Comparison of ENCODE assay signal across 23 cellular contexts in the genomic region with DNA sequence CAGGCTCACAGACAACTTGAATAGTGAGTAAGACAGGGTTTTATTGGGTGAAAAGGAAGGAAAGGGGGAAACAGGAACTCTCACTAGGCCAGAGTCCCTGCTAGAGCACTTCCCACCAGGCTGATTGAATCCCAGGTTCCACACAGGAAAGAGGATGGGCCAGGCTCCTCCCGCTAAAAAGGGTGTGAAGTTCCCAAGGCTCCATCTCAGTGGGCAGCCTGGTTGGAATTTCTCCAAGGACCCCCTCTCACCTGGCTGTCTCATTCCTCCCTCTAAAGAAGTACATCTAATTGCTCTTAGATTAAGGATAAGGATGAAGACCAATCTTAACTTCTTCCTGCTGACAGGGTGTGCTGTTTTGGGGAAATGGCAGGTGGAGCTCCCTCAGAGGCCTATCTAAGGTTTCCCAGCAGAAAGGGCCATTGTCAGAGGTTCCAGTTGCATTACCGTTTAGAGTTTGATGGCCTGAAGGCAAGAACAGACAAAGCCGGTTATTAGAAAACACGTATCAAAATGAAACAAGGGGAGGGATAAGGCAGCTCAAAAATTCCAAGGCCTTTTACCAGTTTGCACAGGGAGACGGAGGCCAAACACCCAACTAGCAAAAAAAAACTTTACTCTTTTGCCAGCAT. TPM values are rescaled to one million over a fixed set of nuclear protein-coding genes. Genes with fewer than 3 reads are reported as not detected.
DNase-seq lines count a peak whose midpoint lies in the region; ATAC-seq, FAIRE-seq and TF ChIP-seq lines count a peak whose summit lies in the region.
"Had no signal": no experiment of that assay in that cellular context is flagged by ENCODE, and none has a peak within 500 bp of the region (broad histone marks: within the 10 kb centered on the region; RNA-seq: fewer than 3 reads in every experiment).

No MANE protein-coding gene starts in this region.

- H3K79me1 ChIP-seq in H1 (ENCODE audit: low read depth, low read length), result no peaks in the 10 kb centered on the region

- no peaks in the 10 kb centered on the region for H4K20me1 ChIP-seq in H1 (replicated peaks in 1 of 2; ENCODE audit: control insufficient read depth in 1 of 2, insufficient read depth in 2 of 2, low read length in 2 of 2)

- H3K4me1 Mint-ChIP-seq in IgD-negative memory B cell (peaks cover 25 to 39% (median 33%) of the 10 kb centered on the region in 3 donors), naive B cell (peaks cover 45 to 92% (median 65%) of the 10 kb centered on the region in 3 donors), HFFc6 (ENCODE audit: low read depth) (no peaks in the 10 kb centered on the region)
- H3K4me1 Mint-ChIP-seq: CD14-positive monocyte had no signal

- H2AFZ ChIP-seq in ACC112 (ENCODE audit: low read length, unreplicated experiment) (no peak overlapping the region), H1 (ENCODE audit: low read length) (no peak overlapping the region)

- POLR2A ChIA-PET in H1 (lab: Charles Lee; ENCODE audit: partially characterized antibody), result no interaction called here

- no peak for FAIRE-seq in H1 (lab: Jason Lieb, UNC)
- FAIRE-seq: D721Med, H54 had no signal

- TF ChIP-seq CTCF in H1 (IDR thresholded peaks at IDR 0.05; ENCODE audit: control extremely low read depth in 1 of 3, insufficient read depth in 1 of 3, low read depth in 1 of 3, low read length in 3 of 3) (no peak), HFFc6 (IDR thresholded peaks at IDR 0.05) (no peak)

- H3K9me3 Mint-ChIP-seq in IgD-negative memory B cell (peaks cover 0 to 3% (median 1%) of the 10 kb centered on the region in 3 donors), naive B cell (peaks cover 2 to 22% (median 5%) of the 10 kb centered on the region in 7 donors), HFFc6 (peaks cover 25% of the 10 kb centered on the region)

- H2BK12ac ChIP-seq in H1 (ENCODE audit: low read depth, low read length), result no peak overlapping the region

- H3K27ac ChIP-seq in ACC112 (ENCODE audit: low read depth, low read length) (peak overlapping the region; percentile 45; the same call in 1 of the 2 replicates), H1 (ENCODE audit: low read depth, low read length) (no peak overlapping the region)
- H3K27ac ChIP-seq: SJSA1 had no signal

- H2BK5ac ChIP-seq in H1 (ENCODE audit: low read depth, low read length), result no peak overlapping the region

- no peaks in the 10 kb centered on the region for H3K27me3 Mint-ChIP-seq in IgD-negative memory B cell
- no peaks in the 10 kb centered on the region for H3K27me3 Mint-ChIP-seq in naive B cell
- H3K27me3 Mint-ChIP-seq in HFFc6 (ENCODE audit: insufficient read depth), result peaks cover 2% of the 10 kb centered on the region; the same call in 1 of the 2 replicates

- CTCF ChIA-PET in H1 (lab: Charles Lee; ENCODE audit: partially characterized antibody), result interaction anchor here (0.6 kb wide), 1 partner anchor 1248 kb away, joined by 3 read pairs; no protein-coding TSS in a partner anchor

- no peak overlapping the region for H3K23ac ChIP-seq in H1 (ENCODE audit: insufficient read length)

- H3K9me3 ChIP-seq in H1 (ENCODE audit: insufficient read depth in 2 of 2, low read depth in 1 of 2, low read length in 1 of 2), result no peaks in the 10 kb centered on the region
- H3K9me3 ChIP-seq: SJSA1 had no signal

- H4K91ac ChIP-seq in H1 (replicated peaks; ENCODE audit: insufficient read length, low read length), result no peak overlapping the region

- H3K4ac ChIP-seq in H1 (replicated peaks; ENCODE audit: insufficient read length, low read depth, low read length), result no peak overlapping the region

- no peaks in the 10 kb centered on the region for H3K36me3 ChIP-seq in ACC112 (ENCODE audit: insufficient read depth, low read length)
- no peaks in the 10 kb centered on the region for H3K36me3 ChIP-seq in H1 (ENCODE audit: control insufficient read depth in 2 of 4, insufficient read depth in 4 of 4, low read length in 3 of 4)
- H3K36me3 ChIP-seq: SJSA1 had no signal

- no peak overlapping the region for H2AK5ac ChIP-seq in H1 (ENCODE audit: low read depth, low read length)

- H3K4me1 ChIP-seq in ACC112 (ENCODE audit: control insufficient read depth, insufficient read depth, low read length, unreplicated experiment) (peaks cover 9% of the 10 kb centered on the region), H1 (replicated peaks in 1 of 4; ENCODE audit: control insufficient read depth in 3 of 4, insufficient read depth in 4 of 4, low read length in 3 of 4) (no peaks in the 10 kb centered on the region)
- H3K4me1 ChIP-seq: SJSA1 had no signal

- H3K4me3 Mint-ChIP-seq in IgD-negative memory B cell, result no peak overlapping the region
- H3K4me3 Mint-ChIP-seq in naive B cell, result peak overlapping the region in 7 of 8 donors; percentile 26 to 85 (median 62)
- H3K4me3 Mint-ChIP-seq in HFFc6, result no peak overlapping the region
- H3K4me3 Mint-ChIP-seq: CD14-positive monocyte had no signal

- no peak overlapping the region for H4K8ac ChIP-seq in H1 (ENCODE audit: extremely low read depth, insufficient read depth, low read length)

- peak overlapping the region in 2 of 3 donors; percentile 28 to 80 for H3K27ac Mint-ChIP-seq in IgD-negative memory B cell
- H3K27ac Mint-ChIP-seq in naive B cell, result peak overlapping the region; percentile 96 to 100 (median 98)
- H3K27ac Mint-ChIP-seq in HFFc6, result no peak overlapping the region
- H3K27ac Mint-ChIP-seq: CD14-positive monocyte had no signal

- no peak overlapping the region for H2BK120ac ChIP-seq in H1 (replicated peaks; ENCODE audit: low read depth, low read length)

- no peak overlapping the region for H4K5ac ChIP-seq in H1 (ENCODE audit: insufficient read length, low read depth, low read length)

- peaks cover 39% of the 10 kb centered on the region for H3K36me3 Mint-ChIP-seq in IgD-negative memory B cell
- peaks cover 26 to 55% of the 10 kb centered on the region in 2 donors for H3K36me3 Mint-ChIP-seq in naive B cell
- H3K36me3 Mint-ChIP-seq in HFFc6 (ENCODE audit: low read depth), result no peaks in the 10 kb centered on the region
- H3K36me3 Mint-ChIP-seq: CD14-positive monocyte had no signal

- no peak for TF ChIP-seq POLR2A in H1 (IDR thresholded peaks at IDR 0.05; ENCODE audit: control extremely low read depth in 1 of 2, low read depth in 2 of 2, low read length in 2 of 2)

- no peak overlapping the region for H2BK15ac ChIP-seq in H1 (ENCODE audit: low read length)

- no peaks in the 10 kb centered on the region for H3K23me2 ChIP-seq in H1 (ENCODE audit: low read depth, low read length)

- no peak overlapping the region for H3K56ac ChIP-seq in H1 (replicated peaks; ENCODE audit: insufficient read length, low read depth, low read length)

- TF ChIP-seq EP300 in H1 (IDR thresholded peaks at IDR 0.05; ENCODE audit: borderline replicate concordance in 1 of 2, low read depth in 2 of 2, low read length in 2 of 2), result no peak

- no peak for DNase-seq in H1 (ENCODE audit: low read depth in 1 of 2, low spot score in 2 of 2)
- DNase-seq in naive B cell, result no peak
- DNase-seq in HFFc6, result no peak
- DNase-seq in COR-L47 (lab: John Stamatoyannopoulos, UW), result no peak
- no peak for DNase-seq in activated gamma-delta T cell (lab: John Stamatoyannopoulos, UW)
- DNase-seq: 8988T, AML-193, EL, GF-D8, Kasumi-1, NCI-H1694, NCI-H2081 treated with DMSO at 0.1 percent for 48 hours, NCI-H2171 treated with DMSO at 0.1 percent for 48 hours, NCI-H524 treated with DMSO at 0.1 percent for 48 hours had no signal

- H2BK20ac ChIP-seq in H1 (ENCODE audit: low read length), result no peak overlapping the region

- H3K27me3 ChIP-seq in ACC112 (ENCODE audit: insufficient read depth, low read length) (no peaks in the 10 kb centered on the region), H1 (replicated peaks in 1 of 4; ENCODE audit: control insufficient read depth in 3 of 4, extremely low read depth in 1 of 4, insufficient read depth in 3 of 4, low read length in 3 of 4) (no peaks in the 10 kb centered on the region)
- H3K27me3 ChIP-seq: SJSA1 had no signal

- no peak overlapping the region for H3K9ac ChIP-seq in H1 (replicated peaks in 1 of 4; ENCODE audit: extremely low read depth in 1 of 4, low read depth in 3 of 4, low read length in 3 of 4)

- WGBS in H1 (ENCODE audit: extremely low coverage in 1 of 2, insufficient coverage in 1 of 2, insufficient read length in 1 of 2, insufficient replicate concordance in 2 of 2, low coverage in 1 of 2, low lambda C conversion rate in 2 of 2, missing lambda C conversion rate in 1 of 2), 2 experiments, result 70% methylated on average over 5 of the region's 5 CpGs; no CpG with 5 or more reads in 1 of the 2 experiments

- H3K14ac ChIP-seq in H1 (ENCODE audit: insufficient read length), result no peak overlapping the region

- ATAC-seq in naive B cell (ENCODE audit: low read depth in 2 of 2), result peak in 1 of 2 donors; percentile 10
- ATAC-seq in HG02623 (IDR thresholded peaks at IDR 0.05; ENCODE audit: unreplicated experiment), result no peak
- ATAC-seq: Right ventricle myocardium inferior had no signal

- no peak overlapping the region for H3K18ac ChIP-seq in H1 (ENCODE audit: extremely low read depth, low read length)

- H3K79me2 ChIP-seq in ACC112 (ENCODE audit: control insufficient read depth, insufficient read depth, low read length, unreplicated experiment), result no peaks in the 10 kb centered on the region
- no peaks in the 10 kb centered on the region for H3K79me2 ChIP-seq in H1 (ENCODE audit: control insufficient read depth in 1 of 2, insufficient read depth in 2 of 2, low read length in 2 of 2)

- TF ChIP-seq RAD21 in H1 (IDR thresholded peaks at IDR 0.05 in 1 of 2, conservative IDR thresholded peaks at IDR 0.05 in 1 of 2; ENCODE audit: low read depth in 2 of 2, low read length in 2 of 2), result no peak

- H3K4me3 ChIP-seq in ACC112 (ENCODE audit: low read depth, low read length) (no peak overlapping the region), H1 (ENCODE audit: extremely low read depth in 1 of 4, insufficient read depth in 2 of 4, low read depth in 3 of 4, low read length in 4 of 4) (no peak overlapping the region)
- H3K4me3 ChIP-seq: SJSA1 had no signal

- no peak overlapping the region for H3K4me2 ChIP-seq in H1 (ENCODE audit: insufficient read depth in 1 of 2, low read depth in 2 of 2, low read length in 2 of 2)

RNA-seq across cellular contexts. Expression of a gene that starts 21.5 kb away (rescaled TPM):
- 5.3 TPM for polyA plus RNA-seq in IgD-negative memory B cell
- not detected in 2 replicates for total RNA-seq in H1 (2021; fragmentation: NEBNext Ultra II Directional; extraction: Animal tissue kit (Norgen Biotek cat#: 25700))
- polyA plus RNA-seq in H1 (2011; rRNA removed), result not detected in 2 replicates
- polyA plus RNA-seq in H1 (2011; cell fraction: cytosol; rRNA removed), result not detected
- not detected for polyA plus RNA-seq in H1 (2011; cell fraction: nucleus; rRNA removed)
- not detected in 4 replicates for polyA plus RNA-seq in H1 (2012, experiment 1 of 2)
- not detected for polyA plus RNA-seq in H1 (2012, experiment 2 of 2)
- 0.04 TPM for polyA plus RNA-seq in H1 (2013, experiment 1 of 2)
- not detected for polyA plus RNA-seq in H1 (2013, experiment 2 of 2)
- not detected in 2 replicates for polyA minus RNA-seq in H1 (2011; rRNA and poly(A)+ RNA removed)
- not detected for polyA minus RNA-seq in H1 (2011; cell fraction: cytosol; rRNA and poly(A)+ RNA removed)
- polyA minus RNA-seq in H1 (2011; cell fraction: nucleus; rRNA and poly(A)+ RNA removed), result not detected
- 10 to 100 TPM; 14.1 to 47.3 (median 31.9) TPM for polyA plus RNA-seq in naive B cell (ENCODE audit: low read depth in 6 of 6)
- not detected for total RNA-seq in HFFc6 (2021; fragmentation: NEBNext Ultra II Directional; extraction: Animal tissue kit (Norgen Biotek cat#: 25700))
- total RNA-seq: MCF 10A, SJSA1 had no signal
- polyA plus RNA-seq: CD14-positive monocyte had no signal

Comparison
In these comparisons a context has a peak if more than half of its experiments do, and no peak if none do; other contexts are left out.
1. H3K4me3 Mint-ChIP-seq: peak in naive B cell (7 of 8); none in IgD-negative memory B cell (0 of 4) and HFFc6 (single experiment).